ENCODE assay signal across 8 cellular contexts in genomic region chr12:53324779-53325538, GRCh38. TPM values are rescaled to one million over a fixed set of nuclear protein-coding genes. Genes with fewer than 3 reads are reported as not detected.
DNase-seq lines count a peak whose midpoint lies in the region; ATAC-seq and TF ChIP-seq lines count a peak whose summit lies in the region.

No MANE protein-coding gene starts in this region.

- H3K9ac ChIP-seq in SU-DHL-6 (ENCODE audit: low read length) = peak overlapping the region; percentile 94

- H3K9me3 ChIP-seq in SU-DHL-6 (ENCODE audit: insufficient read depth, low read length) (no peaks in the 10 kb centered on the region), heart right ventricle (no peaks in the 10 kb centered on the region), upper lobe of right lung (no peaks in the 10 kb centered on the region)

- H3K9me2 ChIP-seq in SU-DHL-6 (replicated peaks; ENCODE audit: insufficient read depth, low read length) = no peaks in the 10 kb centered on the region

- intact Hi-C loops in heart right ventricle (cut with DNase I) = loop anchor here in 6 of 10 donors (1.0 to 10.0 kb wide), 9 partner anchors 20 to 184 kb away; partner anchors contain the start of genes NPFF (in 2 of the 6), TARBP2 (in 2 of the 6), AMHR2 (in 1 of the 6) and SP1 (in 1 of the 6)
- intact Hi-C loops in upper lobe of right lung (cut with DNase I) = no loop called here

- peak overlapping the region; percentile 84 for H2AFZ ChIP-seq in SU-DHL-6 (ENCODE audit: low read depth, low read length, severe bottlenecking)

- peaks cover 47% of the 10 kb centered on the region for H3K4me1 Mint-ChIP-seq in activated naive CD8-positive, alpha-beta T cell treated with anti-CD3 and anti-CD28 coated beads, Interleukin-2, amount 50 U/mL, for 24 hours
- H3K4me1 Mint-ChIP-seq in progenitor cell of endocrine pancreas (ENCODE audit: low read depth) = peaks cover 23% of the 10 kb centered on the region

- peak overlapping the region; percentile 91 for H3K27ac ChIP-seq in SU-DHL-6 (ENCODE audit: low read depth, low read length)
- H3K27ac ChIP-seq in heart right ventricle = peak overlapping the region; percentile 63 to 94 (median 90)
- peak overlapping the region; percentile 89 for H3K27ac ChIP-seq in upper lobe of right lung

- H3K4me1 ChIP-seq in heart right ventricle (peaks cover 11 to 46% (median 35%) of the 10 kb centered on the region in 9 donors), upper lobe of right lung (peaks cover 40% of the 10 kb centered on the region)

- H3K36me3 ChIP-seq in SU-DHL-6 (ENCODE audit: low read length) (no peaks in the 10 kb centered on the region), heart right ventricle (peaks cover 0 to under 1% (median 0%) of the 10 kb centered on the region in 9 donors), upper lobe of right lung (no peaks in the 10 kb centered on the region)

- H3K4me3 Mint-ChIP-seq in activated naive CD8-positive, alpha-beta T cell treated with anti-CD3 and anti-CD28 coated beads, Interleukin-2, amount 50 U/mL, for 24 hours = peak overlapping the region; percentile 90
- peak overlapping the region; percentile 65 for H3K4me3 Mint-ChIP-seq in progenitor cell of endocrine pancreas (ENCODE audit: low read depth)

- peaks cover 14% of the 10 kb centered on the region for H3F3A ChIP-seq in SU-DHL-6 (ENCODE audit: insufficient read depth)

- TF ChIP-seq CTCF in GM12864 (IDR thresholded peaks at IDR 0.05; ENCODE audit: low read depth, low read length, missing control alignments) = peak; percentile 49
- peak; percentile 75 for TF ChIP-seq CTCF in SU-DHL-6 (IDR thresholded peaks at IDR 0.05; ENCODE audit: insufficient read depth, low read length, poor library complexity, severe bottlenecking)
- TF ChIP-seq CTCF in heart right ventricle (IDR thresholded peaks at IDR 0.05) = peak; percentile 68 to 95 (median 85)
- TF ChIP-seq CTCF in progenitor cell of endocrine pancreas (IDR thresholded peaks at IDR 0.05; ENCODE audit: unreplicated experiment) = peak; percentile 76
- peak; percentile 81 for TF ChIP-seq CTCF in upper lobe of right lung (IDR thresholded peaks at IDR 0.05)

- peaks cover 2% of the 10 kb centered on the region for H3K36me3 Mint-ChIP-seq in activated naive CD8-positive, alpha-beta T cell treated with anti-CD3 and anti-CD28 coated beads, Interleukin-2, amount 50 U/mL, for 24 hours (ENCODE audit: low read depth)
- peaks cover 1% of the 10 kb centered on the region for H3K36me3 Mint-ChIP-seq in progenitor cell of endocrine pancreas (ENCODE audit: insufficient read depth)

- peak overlapping the region; percentile 99 for H3K27ac Mint-ChIP-seq in activated naive CD8-positive, alpha-beta T cell treated with anti-CD3 and anti-CD28 coated beads, Interleukin-2, amount 50 U/mL, for 24 hours
- H3K27ac Mint-ChIP-seq in progenitor cell of endocrine pancreas = no peak overlapping the region

- 0% methylated on average over 59 to 71 of the region's 71 CpGs for WGBS in heart right ventricle, 2 donors

- DNase-seq in GM12864 (ENCODE audit: low read depth) (peak; percentile 62), NCI-H1105 (lab: John Stamatoyannopoulos, UW) (peak; percentile 50), heart right ventricle (peak; percentile 94 to 95), progenitor cell of endocrine pancreas (ENCODE audit: low spot score, unreplicated experiment) (peak; percentile 79), upper lobe of right lung (peak; percentile 95)
- DNase-seq in activated naive CD8-positive, alpha-beta T cell treated with anti-CD3 and anti-CD28 coated beads, Interleukin-2, amount 50 U/mL, for 24 hours = peak; percentile 93

- H3K27me3 ChIP-seq in SU-DHL-6 (ENCODE audit: low read length) (no peaks in the 10 kb centered on the region), heart right ventricle (peaks cover 0 to 34% (median 0%) of the 10 kb centered on the region in 7 donors), upper lobe of right lung (no peaks in the 10 kb centered on the region)

- peak overlapping the region; percentile 66 for H3K4me3 ChIP-seq in GM12864 (ENCODE audit: low read depth, low read length)
- H3K4me3 ChIP-seq in SU-DHL-6 (ENCODE audit: insufficient read depth, low read length, poor library complexity, severe bottlenecking) = peak overlapping the region; percentile 86
- H3K4me3 ChIP-seq in heart right ventricle = peak overlapping the region; percentile 60 to 80 (median 72)
- H3K4me3 ChIP-seq in upper lobe of right lung = peak overlapping the region; percentile 75

- peaks cover 7% of the 10 kb centered on the region for H3K27me3 Mint-ChIP-seq in activated naive CD8-positive, alpha-beta T cell treated with anti-CD3 and anti-CD28 coated beads, Interleukin-2, amount 50 U/mL, for 24 hours
- H3K27me3 Mint-ChIP-seq in progenitor cell of endocrine pancreas = peaks cover 40% of the 10 kb centered on the region

- no peaks in the 10 kb centered on the region for H3K79me2 ChIP-seq in SU-DHL-6 (ENCODE audit: insufficient read depth, low read length)

- H3K4me2 ChIP-seq in SU-DHL-6 (ENCODE audit: low read depth, low read length, poor library complexity, severe bottlenecking) = peak overlapping the region; percentile 96

- ATAC-seq in HG02623 (IDR thresholded peaks at IDR 0.05; ENCODE audit: unreplicated experiment) = peak; percentile 41
- peak; percentile 79 for ATAC-seq in activated naive CD8-positive, alpha-beta T cell treated with anti-CD3 and anti-CD28 coated beads, Interleukin-2, amount 50 U/mL, for 24 hours
- peak; percentile 84 to 88 (median 86) for ATAC-seq in heart right ventricle
- ATAC-seq in upper lobe of right lung = peak; percentile 88

- H3K9me3 Mint-ChIP-seq in activated naive CD8-positive, alpha-beta T cell treated with anti-CD3 and anti-CD28 coated beads, Interleukin-2, amount 50 U/mL, for 24 hours = no peaks in the 10 kb centered on the region
- no peaks in the 10 kb centered on the region for H3K9me3 Mint-ChIP-seq in progenitor cell of endocrine pancreas (ENCODE audit: low read depth)

- H4K20me1 ChIP-seq in SU-DHL-6 (ENCODE audit: low read depth, low read length) = no peaks in the 10 kb centered on the region

RNA-seq across cellular contexts. Expression of gene AAAS, which starts 3.5 kb away (rescaled TPM):
- 10 to 100 TPM; 33.5 to 42.2 (median 34.9) TPM for total RNA-seq in heart right ventricle
- 10 to 100 TPM; 33.9 to 52.8 TPM for polyA plus RNA-seq in heart right ventricle
- total RNA-seq in progenitor cell of endocrine pancreas = 72.1 and 75.0 TPM in 2 replicates
- total RNA-seq in upper lobe of right lung = 43.2 TPM

RNA-seq across cellular contexts. Expression of gene SP7, which starts 11.2 kb away (rescaled TPM):
- total RNA-seq in heart right ventricle (not detected), progenitor cell of endocrine pancreas (0.10 TPM in 1 of 2 replicates, not detected in the other), upper lobe of right lung (not detected)
- polyA plus RNA-seq in heart right ventricle = not detected

RNA-seq across cellular contexts. Expression of gene MYG1, which starts 25.5 kb away (rescaled TPM):
- 10 to 100 TPM; 26.8 to 40.1 (median 36.0) TPM for total RNA-seq in heart right ventricle
- polyA plus RNA-seq in heart right ventricle = 100 to 1,000 TPM in 1 of 2 donors, 10 to 100 TPM in 1; 69.4 to 115 TPM
- total RNA-seq in progenitor cell of endocrine pancreas = 58.9 and 60.7 TPM in 2 replicates
- 41.9 TPM for total RNA-seq in upper lobe of right lung

RNA-seq across cellular contexts. Expression of gene PFDN5, which starts 29.6 kb away (rescaled TPM):
- total RNA-seq in heart right ventricle = 100 to 1,000 TPM; 307 to 413 (median 339) TPM
- polyA plus RNA-seq in heart right ventricle = 1,000 to 10,000 TPM in 1 of 2 donors, 100 to 1,000 TPM in 1; 658 to 1,216 TPM
- 377 and 379 TPM in 2 replicates for total RNA-seq in progenitor cell of endocrine pancreas
- total RNA-seq in upper lobe of right lung = 424 TPM

RNA-seq across cellular contexts. Expression of gene SP1, which starts 55.0 kb away (rescaled TPM):
- total RNA-seq in heart right ventricle (10 to 100 TPM; 27.2 to 42.4 (median 32.3) TPM), progenitor cell of endocrine pancreas (90.5 and 92.6 TPM in 2 replicates), upper lobe of right lung (87.7 TPM)
- 1 to 10 TPM; 7.8 to 8.8 TPM for polyA plus RNA-seq in heart right ventricle

Comparison
In these comparisons a context has a peak if more than half of its experiments do, and no peak if none do; other contexts are left out.
1. Peak in every context shown above with its lines: DNase-seq, ATAC-seq, H3K4me3 ChIP-seq and H3K27ac ChIP-seq.